In genomic region chr4:168917150-168917779, GRCh38 we compare ENCODE assay signal across 8 cellular contexts.
DNase-seq lines count a peak whose midpoint lies in the region; ATAC-seq and TF ChIP-seq lines count a peak whose summit lies in the region.

No MANE protein-coding gene starts in this region.

- ATAC-seq in mucosa of descending colon (no peak), HG03108 (IDR thresholded peaks at IDR 0.05; ENCODE audit: unreplicated experiment) (no peak), GM18502 (IDR thresholded peaks at IDR 0.05; ENCODE audit: poor library complexity, unreplicated experiment) (no peak)

- H3K27ac ChIP-seq in 22Rv1, result no peak overlapping the region

- no peaks in the 10 kb centered on the region for H3K9me3 ChIP-seq in mucosa of descending colon

- H3K4me3 ChIP-seq in GM12865 (ENCODE audit: low read depth, low read length) (no peak overlapping the region), mucosa of descending colon (no peak overlapping the region)

- peak; percentile 78 for TF ChIP-seq CTCF in 22Rv1 (IDR thresholded peaks at IDR 0.05)
- peak; percentile 28 for TF ChIP-seq CTCF in GM12865 (IDR thresholded peaks at IDR 0.05; ENCODE audit: insufficient read depth, low read depth, low read length, missing control alignments)
- peak; percentile 85 for TF ChIP-seq CTCF in chondrocyte (IDR thresholded peaks at IDR 0.05)
- peak; percentile 27 for TF ChIP-seq CTCF in mucosa of descending colon (IDR thresholded peaks at IDR 0.05)

- intact Hi-C loops in mucosa of descending colon (cut with DNase I, micrococcal nuclease), result loop anchor here in 1 of 2 donors (10.0 kb wide), 2 partner anchors 202 to 332 kb away; no protein-coding TSS in a partner anchor

- H3K27ac Mint-ChIP-seq in chondrocyte (ENCODE audit: unreplicated experiment), result peak overlapping the region; percentile 72

- peaks cover 47% of the 10 kb centered on the region for H3K36me3 Mint-ChIP-seq in chondrocyte (ENCODE audit: low read depth)

- DNase-seq in GM12865 (ENCODE audit: low read depth) (peak; percentile 54), NCI-H2227 (lab: John Stamatoyannopoulos, UW; ENCODE audit: unreplicated experiment) (peak; percentile 24), chondrocyte (ENCODE audit: low spot score) (no peak), mucosa of descending colon (peak in 1 of 3 donors; percentile 48), cortex of kidney (lab: John Stamatoyannopoulos, UW) (no peak)

- H3K9me3 Mint-ChIP-seq in chondrocyte (ENCODE audit: low read depth), result no peaks in the 10 kb centered on the region

- no peaks in the 10 kb centered on the region for H3K27me3 Mint-ChIP-seq in chondrocyte (ENCODE audit: low read depth)

- H3K4me3 Mint-ChIP-seq in chondrocyte (ENCODE audit: unreplicated experiment), result no peak overlapping the region

- peaks cover 50% of the 10 kb centered on the region for H3K4me1 Mint-ChIP-seq in chondrocyte (ENCODE audit: low read depth)

- no peaks in the 10 kb centered on the region for H3K4me1 ChIP-seq in mucosa of descending colon (ENCODE audit: low read depth)

- H3K36me3 ChIP-seq in mucosa of descending colon (ENCODE audit: low read depth), result no peaks in the 10 kb centered on the region

Comparison
In these comparisons a context has a peak if more than half of its experiments do, and no peak if none do; other contexts are left out.
1. CTCF ChIP-seq: peak in every context shown above with its lines; median percentile 85 in chondrocyte; 78 in 22Rv1; 28 in GM12865; 27 in mucosa of descending colon.
2. DNase-seq: peak in GM12865 (single experiment) and NCI-H2227 (single experiment); none in chondrocyte (single experiment) and cortex of kidney (single experiment).